In genomic region chr11:14022251-14022650, GRCh38 we compare ENCODE assay signal across 23 cellular contexts. TPM values are rescaled to one million over a fixed set of nuclear protein-coding genes. Genes with fewer than 3 reads are reported as not detected.
"Had no signal": no experiment of that assay in that cellular context is flagged by ENCODE, and none has a peak within 500 bp of the region (broad histone marks: within the 10 kb centered on the region; RNA-seq: fewer than 3 reads in every experiment).

No MANE protein-coding gene starts in this region.

- H3K27me3 ChIP-seq: ascending aorta, body of pancreas, Peyer's patch had no signal

- DNase-seq: activated B cell treated with CpG ODN at 0.5 μM for 24 hours; activated CD4-positive, alpha-beta memory T cell treated with anti-CD3 and anti-CD28 coated beads for 36 hours; activated CD4-positive, alpha-beta T cell treated with anti-CD3 and anti-CD28 coated beads for 1 hour; activated CD4-positive, alpha-beta T cell treated with anti-CD3 and anti-CD28 coated beads, Interleukin-2, amount 10 ng/mL, durations not matched to agents 24 days and 14 days; activated CD8-positive, alpha-beta memory T cell treated with anti-CD3 and anti-CD28 coated beads for 24 hours; activated effector memory CD4-positive, alpha-beta T cell treated with anti-CD3 and anti-CD28 coated beads, Interleukin-2, amount 50 U/mL, for 16 hours; activated naive CD4-positive, alpha-beta T cell treated with Interleukin-2 at 50 U/mL for 16 hours; activated naive CD8-positive, alpha-beta T cell treated with anti-CD3 and anti-CD28 coated beads, Interleukin-2, amount 50 U/mL, for 24 hours; activated T-cell treated with anti-CD3 and anti-CD28 coated beads, Interleukin-2, amount 50 U/mL, for 4 hours; amniotic stem cell; body of pancreas; NCI-H446 treated with DMSO at 0.1 percent for 48 hours; NCI-H526; NCI-H774; Peyer's patch; T-cell; T-helper 2 cell; T1000 had no signal

- ATAC-seq: activated naive CD4-positive, alpha-beta T cell treated with anti-CD3 and anti-CD28 coated beads, Interleukin-2, amount 50 U/mL, for 72 hours; activated naive CD8-positive, alpha-beta T cell treated with anti-CD3 and anti-CD28 coated beads, Interleukin-2, amount 50 U/mL, for 24 hours; activated T-cell treated with anti-CD3 and anti-CD28 coated beads, Interleukin-2, amount 50 U/mL, for 4 hours; body of pancreas; HepG2; Right ventricle myocardium inferior; T-cell had no signal

- H3K27ac ChIP-seq: ascending aorta, body of pancreas, Peyer's patch, SK-N-MC had no signal

- H3K4me1 ChIP-seq: body of pancreas had no signal

RNA-seq across cellular contexts. Expression of gene SPON1, which starts 59.7 kb away (rescaled TPM):
- total RNA-seq: activated B cell treated with CpG ODN at 0.5 μM for 24 hours, HepG2 had no signal
- polyA plus RNA-seq: HepG2 had no signal
